1 cellular context compared by ENCODE assay signal in genomic region chr12:11755311-11755930, GRCh38.
TF ChIP-seq lines count a peak whose summit lies in the region.

No MANE protein-coding gene starts in this region.

TF ChIP-seq in IMR-90, 13 proteins besides CTCF, POLR2A, EP300 and RAD21 (continued from another document):
- TF ChIP-seq RCOR1 (IDR thresholded peaks at IDR 0.05; ENCODE audit: insufficient replicate concordance, low read length) (no peak), ELK1 (IDR thresholded peaks at IDR 0.05; ENCODE audit: borderline replicate concordance, low read depth, low read length) (no peak), CHD1 (IDR thresholded peaks at IDR 0.05; ENCODE audit: low read depth, low read length) (no peak), FOS (IDR thresholded peaks at IDR 0.05; ENCODE audit: low read depth, low read length) (no peak), MXI1 (IDR thresholded peaks at IDR 0.05; ENCODE audit: borderline replicate concordance, low read depth, low read length) (no peak), USF2 (IDR thresholded peaks at IDR 0.05; ENCODE audit: low read depth, low read length) (no peak), MAFK (IDR thresholded peaks at IDR 0.05; ENCODE audit: low read depth, low read length) (no peak), MAZ (IDR thresholded peaks at IDR 0.05; ENCODE audit: borderline replicate concordance, low read depth, low read length) (no peak), SMC3 (IDR thresholded peaks at IDR 0.05; ENCODE audit: low read depth, low read length) (no peak)
